Comparison of ENCODE assay signal across 8 cellular contexts in the genomic region with DNA sequence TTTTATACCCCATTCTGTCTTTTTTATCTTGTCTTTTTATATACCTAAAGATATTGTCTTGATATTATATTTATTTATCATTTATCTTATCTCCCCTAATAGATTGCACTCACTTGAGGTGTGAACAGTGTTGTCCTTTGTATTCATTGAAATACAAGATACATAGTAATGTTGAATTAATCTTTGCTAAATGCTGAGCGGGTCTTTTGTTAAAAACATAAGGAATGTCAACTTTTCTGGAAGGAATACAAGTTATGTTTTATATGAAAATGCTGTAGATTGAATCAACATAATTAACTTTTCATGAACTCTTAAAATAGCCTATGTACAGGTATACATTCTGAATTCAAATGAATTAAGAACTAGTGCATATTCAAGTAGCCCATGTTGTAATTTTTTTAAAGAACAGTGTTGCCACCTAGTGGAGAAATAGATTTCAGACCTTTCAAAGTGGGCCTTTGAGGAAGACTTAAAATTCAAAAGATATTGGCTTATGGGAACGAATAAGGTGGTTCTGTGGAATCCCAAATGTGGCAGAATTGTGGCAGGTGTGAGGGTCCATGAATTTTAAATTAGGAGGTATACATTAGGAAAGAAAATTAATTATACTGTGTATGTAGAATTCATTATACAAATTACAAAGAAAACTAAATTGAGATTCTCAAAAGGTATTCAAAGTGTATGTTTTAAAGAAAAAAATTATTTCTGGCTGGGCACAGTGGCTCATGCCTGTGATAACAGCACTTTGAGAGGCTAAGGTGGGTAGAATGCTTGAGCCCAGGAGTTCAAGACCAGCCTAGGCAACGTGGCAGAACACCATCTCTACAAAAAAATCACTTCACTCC. TPM values are rescaled to one million over a fixed set of nuclear protein-coding genes. Genes with fewer than 3 reads are reported as not detected.
A peak's percentile ranks its signal among the peaks of the same experiment; 100 is the strongest.
DNase-seq lines count a peak whose midpoint lies in the region; ATAC-seq and TF ChIP-seq lines count a peak whose summit lies in the region.

No MANE protein-coding gene starts in this region.

- peak; percentile 52 to 73 (median 66) for TF ChIP-seq CTCF in heart left ventricle (IDR thresholded peaks at IDR 0.05)
- TF ChIP-seq CTCF in fibroblast of mammary gland (conservative IDR thresholded peaks at IDR 0.05; ENCODE audit: control insufficient read depth, insufficient read depth, low read depth, low read length) = peak; percentile 58
- peak; percentile 45 to 73 (median 66) for TF ChIP-seq CTCF in prostate gland (IDR thresholded peaks at IDR 0.05)

- TF ChIP-seq POLR2A in heart left ventricle (IDR thresholded peaks at IDR 0.05) = no peak
- no peak for TF ChIP-seq POLR2A in prostate gland (IDR thresholded peaks at IDR 0.05)

- H3K27me3 ChIP-seq in heart left ventricle = no peaks in the 10 kb centered on the region
- H3K27me3 ChIP-seq in right cardiac atrium (ENCODE audit: control insufficient read depth, insufficient read depth) = no peaks in the 10 kb centered on the region
- H3K27me3 ChIP-seq in prostate gland (replicated peaks; ENCODE audit: insufficient read depth) = no peaks in the 10 kb centered on the region

- H3K4me1 ChIP-seq in heart left ventricle = no peaks in the 10 kb centered on the region
- no peaks in the 10 kb centered on the region for H3K4me1 ChIP-seq in right cardiac atrium (ENCODE audit: control insufficient read depth, insufficient read depth, low read length)
- H3K4me1 ChIP-seq in prostate gland (replicated peaks) = no peaks in the 10 kb centered on the region

- DNase-seq in heart left ventricle (no peak), right cardiac atrium (no peak), NCI-H1092 treated with DMSO at 0.1 percent for 48 hours (lab: John Stamatoyannopoulos, UW) (peak; percentile 63), fibroblast of mammary gland (ENCODE audit: low read depth) (peak; percentile 66), prostate gland (ENCODE audit: low spot score) (no peak)
- DNase-seq in activated effector memory CD4-positive, alpha-beta T cell treated with anti-CD3 and anti-CD28 coated beads, Interleukin-2, amount 50 U/mL, for 16 hours = no peak

- ATAC-seq in heart left ventricle (no peak), right cardiac atrium (no peak), SK-N-SH treated with all-trans-retinoic acid at 6 μM for 48 hours (peak; percentile 77), GM19467 (IDR thresholded peaks at IDR 0.05; ENCODE audit: unreplicated experiment) (no peak)

- H3K4me3 ChIP-seq in heart left ventricle = no peak overlapping the region
- H3K4me3 ChIP-seq in right cardiac atrium (ENCODE audit: low read length) = no peak overlapping the region
- H3K4me3 ChIP-seq in fibroblast of mammary gland (ENCODE audit: control insufficient read depth, low read depth, low read length) = no peak overlapping the region
- no peak overlapping the region for H3K4me3 ChIP-seq in prostate gland

- no peak overlapping the region for H3K27ac ChIP-seq in heart left ventricle
- no peak overlapping the region for H3K27ac ChIP-seq in right cardiac atrium (ENCODE audit: low read length)
- no peak overlapping the region for H3K27ac ChIP-seq in prostate gland

- intact Hi-C loops in heart left ventricle (cut with DNase I) (no loop called here), right cardiac atrium (cut with DNase I) (no loop called here), prostate gland (cut with DNase I) (no loop called here)

- 66 to 70% (median 68%) methylated on average over 3 of the region's 3 CpGs for WGBS in heart left ventricle, 4 donors
- WGBS in right cardiac atrium = 67% methylated on average over 3 of the region's 3 CpGs
- 66% methylated on average over 3 of the region's 3 CpGs for WGBS in prostate gland

- no peaks in the 10 kb centered on the region for H3K9me3 ChIP-seq in heart left ventricle
- no peaks in the 10 kb centered on the region for H3K9me3 ChIP-seq in right cardiac atrium (ENCODE audit: control insufficient read depth, low read length)
- H3K9me3 ChIP-seq in prostate gland = no peaks in the 10 kb centered on the region

- peaks cover 0 to 39% (median 0%) of the 10 kb centered on the region in 9 donors for H3K36me3 ChIP-seq in heart left ventricle
- H3K36me3 ChIP-seq in prostate gland = no peaks in the 10 kb centered on the region

TF ChIP-seq in SK-N-SH treated with all-trans-retinoic acid at 6 μM for 48 hours, 23 proteins besides CTCF, POLR2A, EP300 and RAD21 (continues in another document):
- TF ChIP-seq TOX (CRISPR knock-in tag; IDR thresholded peaks at IDR 0.05; ENCODE audit: borderline replicate concordance) = no peak
- TF ChIP-seq, protein P1, sequence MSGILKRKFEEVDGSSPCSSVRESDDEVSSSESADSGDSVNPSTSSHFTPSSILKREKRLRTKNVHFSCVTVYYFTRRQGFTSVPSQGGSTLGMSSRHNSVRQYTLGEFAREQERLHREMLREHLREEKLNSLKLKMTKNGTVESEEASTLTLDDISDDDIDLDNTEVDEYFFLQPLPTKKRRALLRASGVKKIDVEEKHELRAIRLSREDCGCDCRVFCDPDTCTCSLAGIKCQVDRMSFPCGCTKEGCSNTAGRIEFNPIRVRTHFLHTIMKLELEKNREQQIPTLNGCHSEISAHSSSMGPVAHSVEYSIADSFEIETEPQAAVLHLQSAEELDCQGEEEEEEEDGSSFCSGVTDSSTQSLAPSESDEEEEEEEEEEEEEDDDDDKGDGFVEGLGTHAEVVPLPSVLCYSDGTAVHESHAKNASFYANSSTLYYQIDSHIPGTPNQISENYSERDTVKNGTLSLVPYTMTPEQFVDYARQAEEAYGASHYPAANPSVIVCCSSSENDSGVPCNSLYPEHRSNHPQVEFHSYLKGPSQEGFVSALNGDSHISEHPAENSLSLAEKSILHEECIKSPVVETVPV (CRISPR knock-in tag; IDR thresholded peaks at IDR 0.05) = no peak
- TF ChIP-seq TCF4 (CRISPR knock-in tag; IDR thresholded peaks at IDR 0.05; ENCODE audit: borderline replicate concordance) = no peak
- TF ChIP-seq, protein P2, sequence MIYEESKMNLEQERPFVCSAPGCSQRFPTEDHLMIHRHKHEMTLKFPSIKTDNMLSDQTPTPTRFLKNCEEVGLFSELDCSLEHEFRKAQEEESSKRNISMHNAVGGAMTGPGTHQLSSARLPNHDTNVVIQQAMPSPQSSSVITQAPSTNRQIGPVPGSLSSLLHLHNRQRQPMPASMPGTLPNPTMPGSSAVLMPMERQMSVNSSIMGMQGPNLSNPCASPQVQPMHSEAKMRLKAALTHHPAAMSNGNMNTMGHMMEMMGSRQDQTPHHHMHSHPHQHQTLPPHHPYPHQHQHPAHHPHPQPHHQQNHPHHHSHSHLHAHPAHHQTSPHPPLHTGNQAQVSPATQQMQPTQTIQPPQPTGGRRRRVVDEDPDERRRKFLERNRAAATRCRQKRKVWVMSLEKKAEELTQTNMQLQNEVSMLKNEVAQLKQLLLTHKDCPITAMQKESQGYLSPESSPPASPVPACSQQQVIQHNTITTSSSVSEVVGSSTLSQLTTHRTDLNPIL (CRISPR knock-in tag; IDR thresholded peaks at IDR 0.05; ENCODE audit: low read depth) = no peak
- TF ChIP-seq, protein P3, sequence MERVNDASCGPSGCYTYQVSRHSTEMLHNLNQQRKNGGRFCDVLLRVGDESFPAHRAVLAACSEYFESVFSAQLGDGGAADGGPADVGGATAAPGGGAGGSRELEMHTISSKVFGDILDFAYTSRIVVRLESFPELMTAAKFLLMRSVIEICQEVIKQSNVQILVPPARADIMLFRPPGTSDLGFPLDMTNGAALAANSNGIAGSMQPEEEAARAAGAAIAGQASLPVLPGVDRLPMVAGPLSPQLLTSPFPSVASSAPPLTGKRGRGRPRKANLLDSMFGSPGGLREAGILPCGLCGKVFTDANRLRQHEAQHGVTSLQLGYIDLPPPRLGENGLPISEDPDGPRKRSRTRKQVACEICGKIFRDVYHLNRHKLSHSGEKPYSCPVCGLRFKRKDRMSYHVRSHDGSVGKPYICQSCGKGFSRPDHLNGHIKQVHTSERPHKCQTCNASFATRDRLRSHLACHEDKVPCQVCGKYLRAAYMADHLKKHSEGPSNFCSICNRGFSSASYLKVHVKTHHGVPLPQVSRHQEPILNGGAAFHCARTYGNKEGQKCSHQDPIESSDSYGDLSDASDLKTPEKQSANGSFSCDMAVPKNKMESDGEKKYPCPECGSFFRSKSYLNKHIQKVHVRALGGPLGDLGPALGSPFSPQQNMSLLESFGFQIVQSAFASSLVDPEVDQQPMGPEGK (CRISPR knock-in tag; IDR thresholded peaks at IDR 0.05; ENCODE audit: borderline replicate concordance) = no peak
- TF ChIP-seq ARNTL (CRISPR knock-in tag; IDR thresholded peaks at IDR 0.05; ENCODE audit: borderline replicate concordance, low read depth) = no peak

RNA-seq across cellular contexts. Expression of a gene that starts 19.1 kb away (rescaled TPM):
- total RNA-seq in heart left ventricle = 1 to 10 TPM; 2.1 to 8.9 (median 4.0) TPM
- 1 to 10 TPM; 3.5 to 5.1 TPM for polyA plus RNA-seq in heart left ventricle
- 1 to 10 TPM; 4.9 to 5.5 (median 5.3) TPM for total RNA-seq in right cardiac atrium
- polyA plus RNA-seq in right cardiac atrium = 4.5 TPM
- total RNA-seq in prostate gland = 1 to 10 TPM; 3.6 to 5.9 TPM

RNA-seq across cellular contexts. Expression of a gene that starts 19.1 kb away (rescaled TPM):
- 10 to 100 TPM in 1 of 9 donors, 1 to 10 TPM in 8; 5.5 to 12.3 (median 6.8) TPM for total RNA-seq in heart left ventricle
- polyA plus RNA-seq in heart left ventricle = 1 to 10 TPM; 4.7 to 5.8 TPM
- total RNA-seq in right cardiac atrium = 1 to 10 TPM; 7.6 to 8.7 (median 7.9) TPM
- polyA plus RNA-seq in right cardiac atrium = 5.7 TPM
- 10 to 100 TPM; 33.4 to 63.6 TPM for total RNA-seq in prostate gland

RNA-seq across cellular contexts. Expression of a gene that starts 46.0 kb away (rescaled TPM):
- total RNA-seq in heart left ventricle (100 to 1,000 TPM in 1 of 9 donors, 10 to 100 TPM in 8; 39.0 to 103 (median 71.3) TPM), right cardiac atrium (10 to 100 TPM; 27.0 to 58.0 (median 31.9) TPM), prostate gland (10 to 100 TPM; 78.2 to 85.8 TPM)
- polyA plus RNA-seq in heart left ventricle (10 to 100 TPM; 16.5 to 30.8 TPM), right cardiac atrium (15.3 TPM)

RNA-seq across cellular contexts. Expression of a gene that starts 46.5 kb away (rescaled TPM):
- total RNA-seq in heart left ventricle (10 to 100 TPM in 3 of 9 donors, 1 to 10 TPM in 6; 4.2 to 14.5 (median 8.9) TPM), right cardiac atrium (1 to 10 TPM; 7.1 to 9.2 (median 7.8) TPM), prostate gland (1 to 10 TPM; 7.8 to 8.1 TPM)
- polyA plus RNA-seq in heart left ventricle (10 to 100 TPM in 1 of 2 donors, 1 to 10 TPM in 1; 5.4 to 11.8 TPM), right cardiac atrium (5.5 TPM)

Comparison
In these comparisons a context has a peak if more than half of its experiments do, and no peak if none do; other contexts are left out.
1. DNase-seq: peak in NCI-H1092 treated with DMSO at 0.1 percent for 48 hours (single experiment) and fibroblast of mammary gland (single experiment); none in heart left ventricle (0 of 5), right cardiac atrium (0 of 3), prostate gland (single experiment) and activated effector memory CD4-positive, alpha-beta T cell treated with anti-CD3 and anti-CD28 coated beads, Interleukin-2, amount 50 U/mL, for 16 hours (single experiment).
2. Peak in every context shown above with its lines, with median percentiles within 50 percentile points of each other: CTCF ChIP-seq.